Comparison of ENCODE assay signal across 8 cellular contexts in genomic region chr2:65265090-65266045, GRCh38. TPM values are rescaled to one million over a fixed set of nuclear protein-coding genes. Genes with fewer than 3 reads are reported as not detected.
DNase-seq lines count a peak whose midpoint lies in the region; ATAC-seq and TF ChIP-seq lines count a peak whose summit lies in the region.

No MANE protein-coding gene starts in this region.

- H3K27me3 ChIP-seq in mammary epithelial cell (ENCODE audit: insufficient read depth, low read length) (no peaks in the 10 kb centered on the region), spleen (replicated peaks in 1 of 7) (no peaks in the 10 kb centered on the region)

- intact Hi-C loops in mammary epithelial cell (cut with micrococcal nuclease) (loop anchor here (1.0 to 2.0 kb wide), 4 partner anchors 117 to 308 kb away; partner anchors contain the start of gene SPRED2), spleen (cut with DNase I; ENCODE audit: low total_unique reads) (loop anchor here (2.0 to 10.0 kb wide), 3 partner anchors 169 to 307 kb away; partner anchors contain the start of gene SPRED2)

- TF ChIP-seq POLR2A in spleen (IDR thresholded peaks at IDR 0.05), result no peak

- H3K4me1 ChIP-seq in mammary epithelial cell (ENCODE audit: insufficient read depth, low read length), result no peaks in the 10 kb centered on the region
- peaks cover 0 to 41% (median 11%) of the 10 kb centered on the region in 6 donors for H3K4me1 ChIP-seq in spleen

- H3K79me2 ChIP-seq in mammary epithelial cell (ENCODE audit: insufficient read depth, low read length), result peaks cover 55% of the 10 kb centered on the region

- CTCF ChIA-PET in mammary epithelial cell (lab: Charles Lee; ENCODE audit: low non-redundant PET), result interaction anchor here (0.7 kb wide), 1 partner anchor 290 kb away, joined by 3 read pairs; no protein-coding TSS in a partner anchor

- H2AFZ ChIP-seq in mammary epithelial cell (ENCODE audit: low read depth, low read length), result no peak overlapping the region

- TF ChIP-seq CTCF in mammary epithelial cell (conservative IDR thresholded peaks at IDR 0.05 in 1 of 2, IDR thresholded peaks at IDR 0.05 in 1 of 2; ENCODE audit: extremely low read depth in 1 of 2, insufficient read depth in 1 of 2, low read depth in 1 of 2, low read length in 2 of 2) (peak; percentile 53 to 64), spleen (IDR thresholded peaks at IDR 0.05 in 8 of 11, conservative IDR thresholded peaks at IDR 0.05 in 3 of 11) (peak in 9 of 11 experiments; percentile 27 to 80 (median 65))

- 25% methylated on average over 6 of the region's 6 CpGs for WGBS in mammary epithelial cell (ENCODE audit: low coverage, missing lambda C conversion rate)
- 41 to 54% (median 47%) methylated on average over 6 of the region's 6 CpGs for WGBS in spleen, 5 donors

- H3K27ac ChIP-seq in mammary epithelial cell (ENCODE audit: insufficient read depth, low read depth, low read length) (no peak overlapping the region), spleen (no peak overlapping the region)

- H3K9ac ChIP-seq in mammary epithelial cell (ENCODE audit: insufficient read depth, low read length), result no peak overlapping the region

- BruUV-seq in mammary epithelial cell (replicated peaks; lab: Mats Ljungman, UMichigan), result no TSS peak

- DNase-seq in COLO668 (lab: John Stamatoyannopoulos, UW; ENCODE audit: unreplicated experiment) (peak; percentile 19), HCEC 1CT (peak; percentile 76), NCI-H69 (lab: John Stamatoyannopoulos, UW) (peak; percentile 60), mammary epithelial cell (peak; percentile 51), inferior parietal cortex (ENCODE audit: extremely low spot score) (peak; percentile 82), spleen (no peak)
- no peak for DNase-seq in activated CD4-positive, CD25-positive, alpha-beta regulatory T cell (lab: John Stamatoyannopoulos, UW)

- no peaks in the 10 kb centered on the region for H4K20me1 ChIP-seq in mammary epithelial cell (ENCODE audit: insufficient read depth, low read length)

- H3K36me3 ChIP-seq in mammary epithelial cell (ENCODE audit: insufficient read depth, low read length) (peaks cover 26% of the 10 kb centered on the region), spleen (peaks cover 0 to 100% (median 66%) of the 10 kb centered on the region in 6 donors)

- dilution Hi-C loops in mammary epithelial cell (cut with HindIII; ENCODE audit: low sequenced_read_pairs), result no loop called here

- no peak overlapping the region for H3K4me2 ChIP-seq in mammary epithelial cell (ENCODE audit: insufficient read depth, low read depth, low read length)

- H3K9me3 ChIP-seq in mammary epithelial cell (replicated peaks; ENCODE audit: insufficient read depth, low read length) (no peaks in the 10 kb centered on the region), spleen (no peaks in the 10 kb centered on the region)

- no peak for ATAC-seq in HG02973 (IDR thresholded peaks at IDR 0.05; ENCODE audit: unreplicated experiment)

- H3K4me3 ChIP-seq in mammary epithelial cell (replicated peaks in 1 of 3; ENCODE audit: insufficient read depth in 1 of 3, low read depth in 2 of 3, low read length in 3 of 3) (no peak overlapping the region), spleen (no peak overlapping the region)

- in situ Hi-C loops in mammary epithelial cell (cut with MboI; ENCODE audit: low sequenced_read_pairs in 2 of 2), result loop anchor here in 1 of 2 donors (10.0 kb wide), 1 partner anchor 289 kb away; no protein-coding TSS in a partner anchor

RNA-seq across cellular contexts. Expression of gene ACTR2, which starts 37.7 kb away (rescaled TPM):
- total RNA-seq in mammary epithelial cell, result 100 to 1,000 TPM in 1 of 2 donors, 10 to 100 TPM in 1; 95.0 to 291 TPM
- polyA plus RNA-seq in mammary epithelial cell, result 70.3 TPM
- 199 TPM for polyA minus RNA-seq in mammary epithelial cell
- total RNA-seq in spleen, result 100 to 1,000 TPM; 172 to 348 (median 338) TPM
- 100 to 1,000 TPM; 106 to 146 (median 130) TPM for polyA plus RNA-seq in spleen

Comparison
In these comparisons a context has a peak if more than half of its experiments do, and no peak if none do; other contexts are left out.
1. DNase-seq: peak in COLO668 (single experiment), HCEC 1CT (single experiment), NCI-H69 (single experiment), mammary epithelial cell (single experiment) and inferior parietal cortex (single experiment); none in spleen (single experiment) and activated CD4-positive, CD25-positive, alpha-beta regulatory T cell (0 of 4).